Comparison of ENCODE assay signal across 1 cellular context in the genomic region with DNA sequence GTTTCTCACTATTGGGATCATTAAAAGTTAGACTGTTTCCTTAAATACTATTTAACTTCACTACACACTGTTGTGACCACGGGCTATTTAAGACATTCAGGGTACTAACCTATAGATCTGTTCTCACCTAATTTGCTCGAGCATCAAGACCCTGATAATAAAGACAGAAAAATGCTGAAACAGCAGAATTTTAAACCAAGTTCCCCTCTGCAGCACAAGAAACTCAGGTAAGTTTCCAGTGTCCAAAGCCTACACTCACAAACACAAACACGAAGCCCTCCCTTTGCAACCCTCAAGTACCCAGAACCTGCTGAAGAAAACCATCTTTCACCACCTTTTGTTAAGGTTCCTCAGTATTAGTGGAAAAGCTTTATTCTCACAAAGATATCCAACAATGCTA.
TF ChIP-seq lines count a peak whose summit lies in the region.

No MANE protein-coding gene starts in this region.

TF ChIP-seq in GM12878, 131 proteins besides CTCF, POLR2A, EP300 and RAD21:
- no peak for TF ChIP-seq ZBTB33 (IDR thresholded peaks at IDR 0.05)
